18 cellular contexts compared by ENCODE assay signal in genomic region chr6:106765496-106765895, GRCh38.
"Had no signal": no experiment of that assay in that cellular context is flagged by ENCODE, and none has a peak within 500 bp of the region (broad histone marks: within the 10 kb centered on the region; RNA-seq: fewer than 3 reads in every experiment).

No MANE protein-coding gene starts in this region.

- H3K9me3 ChIP-seq: gastrocnemius medialis, thyroid gland, uterus had no signal

- H3K27me3 ChIP-seq: esophagus muscularis mucosa, gastrocnemius medialis, heart right ventricle, suprapubic skin, thyroid gland, upper lobe of left lung, uterus had no signal

- DNase-seq: effector memory CD8-positive, alpha-beta T cell; gastrocnemius medialis; heart right ventricle; hypothalamus; kidney glomerular epithelial cell; mammary epithelial cell; mucosa of descending colon; naive thymus-derived CD8-positive, alpha-beta T cell; right cardiac atrium; stimulated activated CD4-positive, alpha-beta T cell treated with anti-CD3 and anti-CD28 coated beads, Interleukin-2, amount 100 ng/mL, for 48 hours; stimulated activated naive CD4-positive, alpha-beta T cell treated with Interleukin-2 at 50 U/mL for 16 hours; thyroid gland; upper lobe of left lung; uterus had no signal

- H3K4me1 ChIP-seq: esophagus muscularis mucosa, gastrocnemius medialis, heart right ventricle, suprapubic skin, upper lobe of left lung, uterus had no signal

- H3K36me3 ChIP-seq: esophagus muscularis mucosa, gastrocnemius medialis, heart right ventricle, suprapubic skin, thyroid gland, upper lobe of left lung, uterus had no signal

- H3K4me2 ChIP-seq: smooth muscle cell had no signal

- ATAC-seq: effector memory CD8-positive, alpha-beta T cell; gastrocnemius medialis; heart right ventricle; mucosa of descending colon; naive thymus-derived CD8-positive, alpha-beta T cell; right cardiac atrium had no signal

- H3K4me3 ChIP-seq: esophagus muscularis mucosa, gastrocnemius medialis, heart right ventricle, mucosa of descending colon, smooth muscle cell, suprapubic skin, thyroid gland, upper lobe of left lung, uterus had no signal

- H3K27ac ChIP-seq: epithelial cell of prostate, esophagus muscularis mucosa, gastrocnemius medialis, heart right ventricle, suprapubic skin, thyroid gland, upper lobe of left lung, uterus had no signal
